Comparison of ENCODE assay signal across 13 cellular contexts in genomic region chr22:20904008-20904979, GRCh38. TPM values are rescaled to one million over a fixed set of nuclear protein-coding genes. Genes with fewer than 3 reads are reported as not detected.
DNase-seq lines count a peak whose midpoint lies in the region; TF ChIP-seq lines count a peak whose summit lies in the region.
"Had no signal": no experiment of that assay in that cellular context is flagged by ENCODE, and none has a peak within 500 bp of the region (broad histone marks: within the 10 kb centered on the region; RNA-seq: fewer than 3 reads in every experiment).

No MANE protein-coding gene starts in this region.

- H3K36me3 ChIP-seq in liver (ENCODE audit: control insufficient read depth in 4 of 4, insufficient read depth in 3 of 4, low read depth in 1 of 4, low read length in 3 of 4), result no peaks in the 10 kb centered on the region
- no peaks in the 10 kb centered on the region for H3K36me3 ChIP-seq in mesendoderm (ENCODE audit: control insufficient read depth, insufficient read depth, low read length)

- H3K18ac ChIP-seq in mesendoderm (ENCODE audit: low read length), result no peak overlapping the region

- no peak overlapping the region for H4K8ac ChIP-seq in mesendoderm (ENCODE audit: low read depth, low read length)

- H4K5ac ChIP-seq in mesendoderm (ENCODE audit: low read length), result no peak overlapping the region

- CTCF ChIA-PET in AG04449 (lab: Yijun Ruan, JAX), result interaction anchor here (0.9 to 4.4 kb wide), 6 partner anchors 11 to 738 kb away, joined by 3 to 30 read pairs (median 3); partner anchors contain the start of genes CRKL and SDF2L1

- H3K27ac ChIP-seq in liver (ENCODE audit: low read depth in 1 of 2, low read length in 2 of 2) (peak overlapping the region; percentile 86 to 91), mesendoderm (ENCODE audit: low read depth, low read length) (no peak overlapping the region)

- WGBS in liver, result 60% methylated on average over 7 of the region's 7 CpGs
- no CpG with 5 or more reads among the region's 7 CpGs for WGBS in mesendoderm (ENCODE audit: extremely low coverage, insufficient coverage, low lambda C conversion rate)

- H2BK120ac ChIP-seq in mesendoderm (ENCODE audit: low read depth, low read length), result no peak overlapping the region

- H3K4me1 ChIP-seq in liver (ENCODE audit: control insufficient read depth in 4 of 4, insufficient read depth in 4 of 4, low read length in 3 of 4) (peaks cover 3 to 21% (median 11%) of the 10 kb centered on the region in 4 donors), mesendoderm (ENCODE audit: control insufficient read depth, low read depth, low read length) (no peaks in the 10 kb centered on the region)

- H3K56ac ChIP-seq in mesendoderm (ENCODE audit: low read length), result no peak overlapping the region

- peak; percentile 86 for DNase-seq in AG04449 (ENCODE audit: low read depth, low spot score)
- DNase-seq in HuH-7 (ENCODE audit: low spot score), result peak; percentile 56
- peak; percentile 59 for DNase-seq in astrocyte of the cerebellum (ENCODE audit: low read depth)
- no peak for DNase-seq in GM19240 (ENCODE audit: insufficient read length, low spot score)
- no peak for DNase-seq in mesendoderm
- DNase-seq in stimulated activated CD4-positive, alpha-beta T cell treated with anti-CD3 and anti-CD28 coated beads, Interleukin-1b, Interleukin-23, amount 100 ng/mL, for 48 hours, result no peak
- no peak for DNase-seq in SHP77 treated with DMSO at 0.1 percent for 48 hours (lab: John Stamatoyannopoulos, UW)
- DNase-seq: activated CD4-positive, alpha-beta T cell treated with anti-CD3 and anti-CD28 coated beads, Interleukin-2, amount 50 U/mL, for 4 hours; CD8-positive, alpha-beta T cell; dermis blood vessel endothelial cell; midbrain; NCI-H748 treated with DMSO at 0.1 percent for 48 hours had no signal

- H3K4me3 ChIP-seq in AG04449 (ENCODE audit: low read depth, low read length) (no peak overlapping the region), astrocyte of the cerebellum (ENCODE audit: low read depth, low read length) (no peak overlapping the region), liver (ENCODE audit: low read depth in 1 of 3, low read length in 3 of 3) (no peak overlapping the region), mesendoderm (ENCODE audit: low read length) (no peak overlapping the region)

- H2BK15ac ChIP-seq in mesendoderm (replicated peaks; ENCODE audit: low read depth), result no peak overlapping the region

- no peak overlapping the region for H3K23ac ChIP-seq in mesendoderm (ENCODE audit: low read length)

- H3K4ac ChIP-seq in mesendoderm (ENCODE audit: low read depth, low read length), result no peak overlapping the region

- TF ChIP-seq RAD21 in liver (IDR thresholded peaks at IDR 0.05), result peak; percentile 47 to 53

- H3K79me2 ChIP-seq in mesendoderm (ENCODE audit: control insufficient read depth, insufficient read depth, low read length), result no peaks in the 10 kb centered on the region

- no peak overlapping the region for H3K4me2 ChIP-seq in mesendoderm (ENCODE audit: low read length)

- POLR2A ChIA-PET in AG04449 (lab: Yijun Ruan, JAX), result interaction anchor here (0.5 kb wide), 1 partner anchor 18 kb away, joined by 3 read pairs; no protein-coding TSS in a partner anchor

- H3K9ac ChIP-seq in liver (ENCODE audit: low read depth in 1 of 2, low read length in 2 of 2) (no peak overlapping the region), mesendoderm (ENCODE audit: low read length) (no peak overlapping the region)

- no peak overlapping the region for H2AK5ac ChIP-seq in mesendoderm (ENCODE audit: low read length)

- no peaks in the 10 kb centered on the region for H3K27me3 ChIP-seq in liver (ENCODE audit: control insufficient read depth in 4 of 4, insufficient read depth in 4 of 4, low read length in 3 of 4)
- H3K27me3 ChIP-seq in mesendoderm (ENCODE audit: insufficient read depth, low read length, poor library complexity), result no peaks in the 10 kb centered on the region

- in situ Hi-C loops in astrocyte of the cerebellum (cut with HindIII; ENCODE audit: low sequenced_read_pairs), result no loop called here

- H3K79me1 ChIP-seq in mesendoderm (ENCODE audit: low read length), result no peaks in the 10 kb centered on the region

- TF ChIP-seq CTCF in AG04449 (IDR thresholded peaks at IDR 0.05; ENCODE audit: insufficient read depth, low read length, missing control alignments) (no peak), astrocyte of the cerebellum (IDR thresholded peaks at IDR 0.05; ENCODE audit: low read depth, low read length, missing control alignments) (no peak), liver (IDR thresholded peaks at IDR 0.05; ENCODE audit: low read depth, low read length, missing input control) (no peak)

- no peaks in the 10 kb centered on the region for H3K9me3 ChIP-seq in liver (ENCODE audit: control insufficient read depth in 4 of 4, low read length in 3 of 4)

- no peak overlapping the region for H2BK5ac ChIP-seq in mesendoderm (ENCODE audit: low read length)

TF ChIP-seq in liver, 16 proteins besides CTCF, POLR2A, EP300 and RAD21:
- TF ChIP-seq NR2F2 (IDR thresholded peaks at IDR 0.05) (peak; percentile 72), RXRA (IDR thresholded peaks at IDR 0.05) (peak; percentile 87 to 95), EGR1 (IDR thresholded peaks at IDR 0.05; ENCODE audit: low read depth in 2 of 2) (peak; percentile 60 to 87), FOXA1 (IDR thresholded peaks at IDR 0.05) (peak; percentile 57), ATF3 (IDR thresholded peaks at IDR 0.05) (peak; percentile 98), REST (IDR thresholded peaks at IDR 0.05) (peak; percentile 75), HNF4G (IDR thresholded peaks at IDR 0.05) (no peak), HNF4A (conservative IDR thresholded peaks at IDR 0.05) (peak; percentile 75 to 88), GABPA (IDR thresholded peaks at IDR 0.05 in 1 of 2, conservative IDR thresholded peaks at IDR 0.05 in 1 of 2) (peak in 1 of 2 donors; percentile 66), MAX (IDR thresholded peaks at IDR 0.05) (peak; percentile 85), SP1 (IDR thresholded peaks at IDR 0.05) (peak; percentile 69), FOXA2 (IDR thresholded peaks at IDR 0.05) (peak; percentile 59), ZBTB33 (IDR thresholded peaks at IDR 0.05) (peak; percentile 91), TAF1 (conservative IDR thresholded peaks at IDR 0.05) (no peak), JUND (IDR thresholded peaks at IDR 0.05) (peak; percentile 98 to 99), YY1 (IDR thresholded peaks at IDR 0.05) (peak; percentile 81)

RNA-seq across cellular contexts. Expression of gene CRKL, which starts 12.9 kb away (rescaled TPM):
- 10 to 100 TPM; 30.0 to 45.5 TPM for total RNA-seq in liver
- 10 to 100 TPM; 12.0 to 15.2 TPM for polyA plus RNA-seq in liver
- 53.0 TPM for polyA plus RNA-seq in mesendoderm (2013, experiment 1 of 2)
- polyA plus RNA-seq in mesendoderm (2013, experiment 2 of 2), result 54.6 TPM

RNA-seq across cellular contexts. Expression of gene SNAP29, which starts 45.5 kb away (rescaled TPM):
- 10 to 100 TPM; 10.5 to 13.2 TPM for total RNA-seq in liver
- polyA plus RNA-seq in liver, result 10 to 100 TPM; 19.3 to 26.2 TPM
- 16.3 TPM for polyA plus RNA-seq in mesendoderm (2013, experiment 1 of 2)
- 16.0 TPM for polyA plus RNA-seq in mesendoderm (2013, experiment 2 of 2)

RNA-seq across cellular contexts. Expression of gene PI4KA, which starts 45.7 kb away (rescaled TPM):
- 10 to 100 TPM; 38.0 to 47.5 TPM for total RNA-seq in liver
- polyA plus RNA-seq in liver, result 10 to 100 TPM; 19.4 to 34.5 TPM
- polyA plus RNA-seq in mesendoderm (2013, experiment 1 of 2), result 10.7 TPM
- polyA plus RNA-seq in mesendoderm (2013, experiment 2 of 2), result 10.7 TPM

Comparison
In these comparisons a context has a peak if more than half of its experiments do, and no peak if none do; other contexts are left out.
1. DNase-seq: peak in AG04449 (single experiment), HuH-7 (single experiment) and astrocyte of the cerebellum (single experiment); none in GM19240 (single experiment), mesendoderm (single experiment), stimulated activated CD4-positive, alpha-beta T cell treated with anti-CD3 and anti-CD28 coated beads, Interleukin-1b, Interleukin-23, amount 100 ng/mL, for 48 hours (single experiment) and SHP77 treated with DMSO at 0.1 percent for 48 hours (single experiment).